ENCODE assay signal across 15 cellular contexts in the genomic region with DNA sequence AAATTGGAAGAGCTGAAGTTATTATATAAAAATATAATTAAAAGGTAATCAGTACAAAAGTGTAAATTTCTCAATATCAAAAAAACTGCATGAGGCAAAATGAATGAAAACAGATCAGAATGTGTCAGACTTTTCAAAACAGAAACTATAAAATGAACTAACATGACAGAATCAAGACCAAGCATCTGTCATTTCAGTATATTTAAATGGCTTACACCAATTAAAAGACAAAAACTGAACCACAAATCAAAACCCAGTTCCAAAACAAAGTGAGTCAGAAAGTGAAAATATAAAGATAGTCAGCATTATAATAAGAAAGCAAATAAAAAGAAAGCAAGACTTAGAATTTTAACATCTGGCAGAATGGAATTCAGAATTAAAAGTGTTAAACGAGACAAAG.
"Had no signal": no experiment of that assay in that cellular context is flagged by ENCODE, and none has a peak within 500 bp of the region (broad histone marks: within the 10 kb centered on the region; RNA-seq: fewer than 3 reads in every experiment).

No MANE protein-coding gene starts in this region.

- H3K4me3 ChIP-seq: gastroesophageal sphincter, mucosa of descending colon, spleen had no signal

- H3K9me3 ChIP-seq: gastroesophageal sphincter, mucosa of descending colon, spleen had no signal

- ATAC-seq: esophagus mucosa; gastroesophageal sphincter; left lobe of liver; mucosa of descending colon; naive thymus-derived CD8-positive, alpha-beta T cell; sciatic nerve had no signal

- H3K36me3 ChIP-seq: gastroesophageal sphincter, spleen had no signal

- H3K27ac ChIP-seq: gastroesophageal sphincter, spleen had no signal

- H3K27me3 ChIP-seq: gastroesophageal sphincter, spleen had no signal

- H3K4me1 ChIP-seq: spleen had no signal

- DNase-seq: effector memory CD4-positive, alpha-beta T cell; glutamatergic neuron; islet precursor cell; mammary epithelial cell; mucosa of descending colon; naive thymus-derived CD8-positive, alpha-beta T cell; posterior cingulate gyrus; spleen; stimulated activated CD4-positive, alpha-beta T cell treated with anti-CD3 and anti-CD28 coated beads, Interleukin-15, amount 100 ng/mL, for 24 hours; stimulated activated CD4-positive, alpha-beta T cell treated with anti-CD3 and anti-CD28 coated beads, Interleukin-2, amount 100 ng/mL, for 24 hours; stimulated activated naive CD4-positive, alpha-beta T cell treated with Interleukin-2 at 50 U/mL for 16 hours had no signal
